ENCODE assay signal across 1 cellular context in the genomic region with DNA sequence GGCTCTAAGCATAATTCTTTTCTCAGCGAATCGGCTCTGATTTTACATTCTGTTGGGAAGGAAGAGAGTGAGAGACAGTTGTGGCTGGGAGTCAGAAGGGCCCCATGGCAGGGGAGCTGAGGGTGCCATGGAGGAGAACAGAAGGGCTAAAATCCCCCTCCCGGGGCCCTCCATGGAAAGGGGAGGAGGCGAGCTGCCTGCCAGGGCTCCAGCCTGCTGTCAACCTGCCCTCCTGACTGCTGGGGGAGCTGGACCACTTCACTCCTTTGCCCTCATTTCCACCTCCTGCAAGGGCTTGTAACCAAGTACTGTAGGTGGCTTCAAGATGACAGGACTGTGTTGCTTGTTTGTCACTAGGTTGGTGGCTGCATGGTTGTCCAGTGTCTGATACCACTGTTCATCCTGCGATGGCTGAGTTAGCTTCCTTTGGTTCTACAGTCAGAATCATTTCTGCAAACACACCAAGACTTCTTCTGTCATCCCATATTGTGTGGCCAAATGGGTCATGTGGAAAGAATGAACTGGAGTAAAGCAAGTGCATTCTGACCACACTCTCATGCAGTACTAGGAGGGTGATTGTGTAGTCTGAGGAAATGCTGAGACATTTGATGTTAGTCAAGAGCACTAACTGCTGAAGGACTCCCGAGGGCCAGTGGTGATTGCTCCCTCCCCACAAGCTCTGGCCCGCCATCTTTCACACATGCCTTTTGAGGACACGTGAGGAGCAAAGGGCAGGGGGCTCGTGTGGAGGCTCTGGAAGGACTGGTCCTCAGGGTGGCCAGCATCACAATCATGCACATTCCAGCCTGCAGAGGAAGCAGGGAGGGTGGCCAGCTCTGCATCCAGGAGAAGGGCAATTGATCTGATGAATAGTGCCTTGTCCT.
TF ChIP-seq lines count a peak whose summit lies in the region.

No MANE protein-coding gene starts in this region.

TF ChIP-seq in IMR-90, 13 proteins besides CTCF, POLR2A, EP300 and RAD21:
- TF ChIP-seq, protein P1, sequence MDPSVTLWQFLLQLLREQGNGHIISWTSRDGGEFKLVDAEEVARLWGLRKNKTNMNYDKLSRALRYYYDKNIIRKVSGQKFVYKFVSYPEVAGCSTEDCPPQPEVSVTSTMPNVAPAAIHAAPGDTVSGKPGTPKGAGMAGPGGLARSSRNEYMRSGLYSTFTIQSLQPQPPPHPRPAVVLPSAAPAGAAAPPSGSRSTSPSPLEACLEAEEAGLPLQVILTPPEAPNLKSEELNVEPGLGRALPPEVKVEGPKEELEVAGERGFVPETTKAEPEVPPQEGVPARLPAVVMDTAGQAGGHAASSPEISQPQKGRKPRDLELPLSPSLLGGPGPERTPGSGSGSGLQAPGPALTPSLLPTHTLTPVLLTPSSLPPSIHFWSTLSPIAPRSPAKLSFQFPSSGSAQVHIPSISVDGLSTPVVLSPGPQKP (IDR thresholded peaks at IDR 0.05; ENCODE audit: borderline replicate concordance, low read depth, low read length): no peak
- TF ChIP-seq NFE2L2 (IDR thresholded peaks at IDR 0.05; ENCODE audit: low read depth, low read length): no peak
- no peak for TF ChIP-seq BHLHE40 (IDR thresholded peaks at IDR 0.05; ENCODE audit: low read depth, low read length)
- TF ChIP-seq, protein P2, sequence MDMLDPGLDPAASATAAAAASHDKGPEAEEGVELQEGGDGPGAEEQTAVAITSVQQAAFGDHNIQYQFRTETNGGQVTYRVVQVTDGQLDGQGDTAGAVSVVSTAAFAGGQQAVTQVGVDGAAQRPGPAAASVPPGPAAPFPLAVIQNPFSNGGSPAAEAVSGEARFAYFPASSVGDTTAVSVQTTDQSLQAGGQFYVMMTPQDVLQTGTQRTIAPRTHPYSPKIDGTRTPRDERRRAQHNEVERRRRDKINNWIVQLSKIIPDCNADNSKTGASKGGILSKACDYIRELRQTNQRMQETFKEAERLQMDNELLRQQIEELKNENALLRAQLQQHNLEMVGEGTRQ (IDR thresholded peaks at IDR 0.05; ENCODE audit: low read depth, low read length): no peak
- no peak for TF ChIP-seq FOS (IDR thresholded peaks at IDR 0.05; ENCODE audit: low read depth, low read length)
- TF ChIP-seq SMC3 (IDR thresholded peaks at IDR 0.05; ENCODE audit: low read depth, low read length): no peak
- TF ChIP-seq CEBPB (IDR thresholded peaks at IDR 0.05; ENCODE audit: low read depth, low read length): no peak
- TF ChIP-seq CHD1 (IDR thresholded peaks at IDR 0.05; ENCODE audit: low read depth, low read length): no peak
- no peak for TF ChIP-seq MAZ (IDR thresholded peaks at IDR 0.05; ENCODE audit: borderline replicate concordance, low read depth, low read length)
- no peak for TF ChIP-seq MAFK (IDR thresholded peaks at IDR 0.05; ENCODE audit: low read depth, low read length)
- TF ChIP-seq RCOR1 (IDR thresholded peaks at IDR 0.05; ENCODE audit: insufficient replicate concordance, low read length): no peak
- TF ChIP-seq MXI1 (IDR thresholded peaks at IDR 0.05; ENCODE audit: borderline replicate concordance, low read depth, low read length): no peak
- TF ChIP-seq RFX5 (IDR thresholded peaks at IDR 0.05; ENCODE audit: low read depth, low read length): no peak
